In the genomic region with DNA sequence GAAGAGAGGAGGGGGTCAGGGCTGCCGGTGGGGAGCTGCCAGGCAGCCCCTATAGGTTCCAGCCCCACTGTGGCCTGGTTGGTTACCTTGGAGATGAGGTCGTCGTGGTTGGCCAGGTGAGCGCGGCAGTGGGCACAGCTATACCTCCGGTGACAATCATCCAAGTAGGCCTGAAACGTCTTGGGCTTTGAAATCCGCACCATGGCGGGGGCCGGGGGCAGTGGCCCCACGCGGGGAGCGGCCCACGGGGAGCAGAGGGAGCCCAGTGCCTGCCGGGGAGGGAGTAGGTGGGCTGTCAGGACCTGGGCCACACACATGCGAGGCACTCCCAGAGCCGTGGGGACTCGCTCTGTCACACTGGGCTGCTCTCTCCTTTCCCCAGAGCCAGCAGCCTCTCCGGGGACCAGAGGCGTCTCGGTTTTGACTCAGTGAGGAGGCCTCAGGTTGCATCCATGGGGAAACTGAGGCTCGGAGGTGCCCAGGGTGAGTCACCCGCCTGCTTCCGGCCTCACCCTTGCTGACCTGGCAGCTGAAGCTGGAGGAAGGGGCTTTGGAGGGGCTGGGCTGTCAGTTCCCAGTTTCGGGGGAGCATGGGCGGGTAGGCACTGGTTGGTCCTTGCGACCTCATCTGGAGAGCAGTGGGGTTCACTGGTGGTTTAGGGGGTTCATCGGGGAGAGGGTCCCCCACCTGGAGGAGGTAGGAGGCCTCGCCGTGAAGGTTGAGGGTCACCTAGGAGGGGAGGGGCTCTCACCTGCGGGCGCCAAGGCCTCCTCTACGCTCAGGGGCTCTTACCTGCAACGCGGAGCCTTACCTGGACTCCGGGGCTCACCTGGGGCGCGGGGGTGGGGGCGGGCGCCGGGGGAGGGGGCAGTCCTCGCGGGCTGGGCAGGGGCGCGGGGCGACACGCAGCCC, we compare ENCODE assay signal across 8 cellular contexts. TPM values are rescaled to one million over a fixed set of nuclear protein-coding genes. Genes with fewer than 3 reads are reported as not detected.
DNase-seq lines count a peak whose midpoint lies in the region; ATAC-seq and TF ChIP-seq lines count a peak whose summit lies in the region.

No MANE protein-coding gene starts in this region.

- H3K27ac Mint-ChIP-seq in activated naive CD4-positive, alpha-beta T cell treated with anti-CD3 and anti-CD28 coated beads, Interleukin-2, amount 50 U/mL, for 24 hours = peak overlapping the region; percentile 84
- peak overlapping the region in 4 of 5 experiments; percentile 83 to 95 (median 91) for H3K27ac Mint-ChIP-seq in brain

- H3K4me3 ChIP-seq in lung (peak overlapping the region; percentile 81), upper lobe of right lung (peak overlapping the region; percentile 84)

- WGBS in lung, 2 donors = 9 to 18% methylated on average over 38 to 47 of the region's 47 CpGs

- peaks cover 5% of the 10 kb centered on the region for H3K9me3 Mint-ChIP-seq in activated naive CD4-positive, alpha-beta T cell treated with anti-CD3 and anti-CD28 coated beads, Interleukin-2, amount 50 U/mL, for 24 hours
- peaks cover 4 to 24% (median 14%) of the 10 kb centered on the region in 5 experiments for H3K9me3 Mint-ChIP-seq in brain

- H3K4me1 ChIP-seq in lung (ENCODE audit: control insufficient read depth in 2 of 2, insufficient read depth in 2 of 2, low read length in 2 of 2) (peaks cover 4 to 14% of the 10 kb centered on the region in 2 donors), upper lobe of right lung (peaks cover 48% of the 10 kb centered on the region)

- intact Hi-C loops in upper lobe of right lung (cut with DNase I) = no loop called here

- H3K27me3 Mint-ChIP-seq in activated naive CD4-positive, alpha-beta T cell treated with anti-CD3 and anti-CD28 coated beads, Interleukin-2, amount 50 U/mL, for 24 hours = no peaks in the 10 kb centered on the region
- no peaks in the 10 kb centered on the region for H3K27me3 Mint-ChIP-seq in brain

- TF ChIP-seq CTCF in brain (conservative IDR thresholded peaks at IDR 0.05) = no peak
- no peak for TF ChIP-seq CTCF in lung (IDR thresholded peaks at IDR 0.05; ENCODE audit: control extremely low read depth, extremely low read depth)
- TF ChIP-seq CTCF in upper lobe of right lung (IDR thresholded peaks at IDR 0.05) = no peak

- no peak for DNase-seq in activated naive CD4-positive, alpha-beta T cell treated with anti-CD3 and anti-CD28 coated beads, Interleukin-2, amount 50 U/mL, for 16 hours
- DNase-seq in lung (ENCODE audit: low spot score) (no peak), upper lobe of right lung (peak; percentile 72), D341Med (ENCODE audit: low spot score) (no peak), NCI-H2081 treated with DMSO at 0.1 percent for 48 hours (lab: John Stamatoyannopoulos, UW) (no peak)

- H3K27me3 ChIP-seq in lung (ENCODE audit: control insufficient read depth, insufficient read depth) = no peaks in the 10 kb centered on the region
- no peaks in the 10 kb centered on the region for H3K27me3 ChIP-seq in upper lobe of right lung

- H3K4me1 Mint-ChIP-seq in activated naive CD4-positive, alpha-beta T cell treated with anti-CD3 and anti-CD28 coated beads, Interleukin-2, amount 50 U/mL, for 24 hours = peaks cover 34% of the 10 kb centered on the region
- peaks cover 59% of the 10 kb centered on the region for H3K4me1 Mint-ChIP-seq in brain

- H3K36me3 ChIP-seq in lung (ENCODE audit: control insufficient read depth in 2 of 2, insufficient read depth in 2 of 2, low read length in 2 of 2) (peaks cover 0 to 9% of the 10 kb centered on the region in 2 donors), upper lobe of right lung (peaks cover 18% of the 10 kb centered on the region)

- peaks cover 8% of the 10 kb centered on the region for H3K36me3 Mint-ChIP-seq in activated naive CD4-positive, alpha-beta T cell treated with anti-CD3 and anti-CD28 coated beads, Interleukin-2, amount 50 U/mL, for 24 hours
- H3K36me3 Mint-ChIP-seq in brain = peaks cover 18% of the 10 kb centered on the region

- H3K27ac ChIP-seq in lung (ENCODE audit: low read depth in 1 of 2, low read length in 1 of 2) (peak overlapping the region; percentile 86 to 95), upper lobe of right lung (peak overlapping the region; percentile 94)

- peak overlapping the region; percentile 70 for H3K4me3 Mint-ChIP-seq in activated naive CD4-positive, alpha-beta T cell treated with anti-CD3 and anti-CD28 coated beads, Interleukin-2, amount 50 U/mL, for 24 hours
- peak overlapping the region; percentile 82 to 85 (median 84) for H3K4me3 Mint-ChIP-seq in brain

- no peak for ATAC-seq in lung (ENCODE audit: insufficient read depth, low FRiP score)
- no peak for ATAC-seq in upper lobe of right lung
- no peak for ATAC-seq in HG03280 (IDR thresholded peaks at IDR 0.05; ENCODE audit: unreplicated experiment)

- H3K9me3 ChIP-seq in lung (ENCODE audit: control insufficient read depth in 2 of 2, insufficient read depth in 1 of 2, low read length in 1 of 2) (peaks cover 0 to 7% of the 10 kb centered on the region in 2 donors), upper lobe of right lung (no peaks in the 10 kb centered on the region)

RNA-seq across cellular contexts. Expression of a gene that starts 0.6 kb away (rescaled TPM):
- polyA plus RNA-seq in brain (ENCODE audit: insufficient read depth, low read depth, low replicate concordance) = 277 TPM
- total RNA-seq in lung = 10 to 100 TPM; 56.2 to 69.0 TPM
- 100 to 1,000 TPM; 118 to 208 TPM for polyA plus RNA-seq in lung
- total RNA-seq in upper lobe of right lung = 93.6 TPM

RNA-seq across cellular contexts. Expression of a gene that starts 3.7 kb away (rescaled TPM):
- polyA plus RNA-seq in brain (ENCODE audit: insufficient read depth, low read depth, low replicate concordance) (2.0 TPM), lung (1 to 10 TPM; 1.1 to 1.6 TPM)
- total RNA-seq in lung (1 to 10 TPM in 1 of 2 donors, under 1 TPM in 1; 0.60 to 1.7 TPM), upper lobe of right lung (1.4 TPM)

RNA-seq across cellular contexts. Expression of a gene that starts 17.9 kb away (rescaled TPM):
- polyA plus RNA-seq in brain (ENCODE audit: insufficient read depth, low read depth, low replicate concordance) = 0.76 TPM
- 1 to 10 TPM; 5.1 to 5.8 TPM for total RNA-seq in lung
- polyA plus RNA-seq in lung = 1 to 10 TPM; 4.1 to 6.0 TPM
- 11.5 TPM for total RNA-seq in upper lobe of right lung

RNA-seq across cellular contexts. Expression of a gene that starts 19.6 kb away (rescaled TPM):
- polyA plus RNA-seq in brain (ENCODE audit: insufficient read depth, low read depth, low replicate concordance) (105 TPM), lung (100 to 1,000 TPM; 113 to 143 TPM)
- total RNA-seq in lung (10 to 100 TPM; 51.7 to 90.7 TPM), upper lobe of right lung (74.2 TPM)

RNA-seq across cellular contexts. Expression of a gene that starts 27.6 kb away (rescaled TPM):
- polyA plus RNA-seq in brain (ENCODE audit: insufficient read depth, low read depth, low replicate concordance) (234 TPM), lung (10 to 100 TPM; 65.7 to 83.8 TPM)
- total RNA-seq in lung (10 to 100 TPM; 50.3 to 96.7 TPM), upper lobe of right lung (93.7 TPM)
